Comparison of ENCODE assay signal across 14 cellular contexts in the genomic region with DNA sequence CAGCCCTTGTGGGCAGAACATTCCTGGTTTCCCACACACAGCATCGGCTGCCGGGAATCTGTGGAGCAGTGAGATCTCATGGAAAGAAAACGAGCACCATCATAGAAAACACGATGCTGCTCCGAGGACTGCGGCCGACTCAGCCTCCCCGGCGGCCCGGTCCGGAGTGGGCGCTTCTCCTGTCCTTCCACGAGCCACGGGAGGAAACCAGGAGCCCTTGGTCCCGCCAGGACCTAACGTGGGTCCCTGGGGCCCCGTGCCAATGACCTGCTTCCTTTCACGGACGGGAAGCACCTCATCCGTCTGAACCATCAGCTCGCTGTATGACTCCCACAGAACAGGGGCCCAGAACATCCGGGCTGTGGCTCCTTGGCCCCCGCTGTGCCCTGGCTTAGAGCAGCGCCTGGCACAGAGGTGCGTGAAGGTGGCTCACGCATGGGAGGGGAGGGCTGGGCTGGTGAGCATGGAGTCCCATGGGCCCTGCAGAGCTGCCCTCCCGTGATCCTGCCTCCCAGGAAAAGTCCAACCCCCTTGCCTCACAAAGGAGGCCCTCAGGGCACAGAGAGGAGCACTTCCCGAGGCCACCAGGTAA.
DNase-seq lines count a peak whose midpoint lies in the region; ATAC-seq and TF ChIP-seq lines count a peak whose summit lies in the region.
"Had no signal": no experiment of that assay in that cellular context is flagged by ENCODE, and none has a peak within 500 bp of the region (broad histone marks: within the 10 kb centered on the region; RNA-seq: fewer than 3 reads in every experiment).

No MANE protein-coding gene starts in this region.

- H3K9me3 Mint-ChIP-seq in activated T-helper 17 cell treated with anti-CD3 and anti-CD28 coated beads, Interleukin-2, amount 50 U/mL, for 72 hours, result no peaks in the 10 kb centered on the region
- H3K9me3 Mint-ChIP-seq in activated T-helper 2 cell treated with anti-CD3 and anti-CD28 coated beads, Interferon-gamma antibody, Interleukin-2, Interleukin-4, amounts not matched to agents 10 μg/mL and 5 μg/mL and 100 μg/mL, durations not matched to agents 14 hours and 24 hours and 36 hours, result no peaks in the 10 kb centered on the region
- H3K9me3 Mint-ChIP-seq: CD8-positive, alpha-beta T cell had no signal

- H3K9me3 ChIP-seq in right cardiac atrium (ENCODE audit: control insufficient read depth, low read length), result no peaks in the 10 kb centered on the region
- no peaks in the 10 kb centered on the region for H3K9me3 ChIP-seq in right atrium auricular region
- no peaks in the 10 kb centered on the region for H3K9me3 ChIP-seq in mucosa of descending colon
- no peaks in the 10 kb centered on the region for H3K9me3 ChIP-seq in aorta (ENCODE audit: control insufficient read depth, low read length)
- no peaks in the 10 kb centered on the region for H3K9me3 ChIP-seq in breast epithelium
- H3K9me3 ChIP-seq: A549 had no signal

- H3K27ac Mint-ChIP-seq in activated T-helper 17 cell treated with anti-CD3 and anti-CD28 coated beads, Interleukin-2, amount 50 U/mL, for 72 hours, result peak overlapping the region; percentile 21
- no peak overlapping the region for H3K27ac Mint-ChIP-seq in activated T-helper 2 cell treated with anti-CD3 and anti-CD28 coated beads, Interferon-gamma antibody, Interleukin-2, Interleukin-4, amounts not matched to agents 10 μg/mL and 5 μg/mL and 100 μg/mL, durations not matched to agents 14 hours and 24 hours and 36 hours
- H3K27ac Mint-ChIP-seq: CD8-positive, alpha-beta T cell had no signal

- intact Hi-C loops in right cardiac atrium (cut with DNase I), result no loop called here
- intact Hi-C loops in mucosa of descending colon (cut with DNase I, micrococcal nuclease), result no loop called here
- intact Hi-C loops in aorta (cut with DNase I), result no loop called here
- intact Hi-C loops in breast epithelium (cut with DNase I; ENCODE audit: low total_unique reads), result no loop called here
- intact Hi-C loops in activated T-helper 2 cell treated with anti-CD3 and anti-CD28 coated beads, Interferon-gamma antibody, Interleukin-2, Interleukin-4, amounts not matched to agents 10 μg/mL and 5 μg/mL and 100 μg/mL, durations not matched to agents 14 hours and 24 hours and 36 hours (cut with micrococcal nuclease), result no loop called here

- TF ChIP-seq CTCF in right atrium auricular region (IDR thresholded peaks at IDR 0.05), result no peak
- TF ChIP-seq CTCF in mucosa of descending colon (IDR thresholded peaks at IDR 0.05), result no peak
- TF ChIP-seq CTCF in breast epithelium (IDR thresholded peaks at IDR 0.05), result no peak

- H3K4me3 Mint-ChIP-seq in activated T-helper 17 cell treated with anti-CD3 and anti-CD28 coated beads, Interleukin-2, amount 50 U/mL, for 72 hours, result no peak overlapping the region
- no peak overlapping the region for H3K4me3 Mint-ChIP-seq in activated T-helper 2 cell treated with anti-CD3 and anti-CD28 coated beads, Interferon-gamma antibody, Interleukin-2, Interleukin-4, amounts not matched to agents 10 μg/mL and 5 μg/mL and 100 μg/mL, durations not matched to agents 14 hours and 24 hours and 36 hours (ENCODE audit: low read depth)
- H3K4me3 Mint-ChIP-seq: CD8-positive, alpha-beta T cell had no signal

- H3K4me3 ChIP-seq in right cardiac atrium (ENCODE audit: low read length) (no peak overlapping the region), right atrium auricular region (no peak overlapping the region), mucosa of descending colon (no peak overlapping the region), aorta (ENCODE audit: low read length in 2 of 2) (no peak overlapping the region), breast epithelium (no peak overlapping the region)
- H3K4me3 ChIP-seq: A549 had no signal

- no peaks in the 10 kb centered on the region for H3K4me1 Mint-ChIP-seq in activated T-helper 17 cell treated with anti-CD3 and anti-CD28 coated beads, Interleukin-2, amount 50 U/mL, for 72 hours
- H3K4me1 Mint-ChIP-seq in activated T-helper 2 cell treated with anti-CD3 and anti-CD28 coated beads, Interferon-gamma antibody, Interleukin-2, Interleukin-4, amounts not matched to agents 10 μg/mL and 5 μg/mL and 100 μg/mL, durations not matched to agents 14 hours and 24 hours and 36 hours (ENCODE audit: low read depth), result peaks cover 8% of the 10 kb centered on the region

- WGBS in right cardiac atrium, result 95% methylated on average over 28 of the region's 28 CpGs
- WGBS in aorta, 2 donors, result 93 to 94% methylated on average over 28 of the region's 28 CpGs

- ATAC-seq in right cardiac atrium (no peak), mucosa of descending colon (no peak), aorta (ENCODE audit: low FRiP score) (no peak)
- no peak for ATAC-seq in activated T-helper 17 cell treated with anti-CD3 and anti-CD28 coated beads, Interleukin-2, amount 50 U/mL, for 72 hours (replicated peaks)
- ATAC-seq: A549; CD8-positive, alpha-beta T cell had no signal

- H3K4me1 ChIP-seq in right cardiac atrium (ENCODE audit: control insufficient read depth, insufficient read depth, low read length), result peaks cover 4% of the 10 kb centered on the region
- H3K4me1 ChIP-seq in right atrium auricular region, result peaks cover 0 to 10% of the 10 kb centered on the region in 2 donors
- H3K4me1 ChIP-seq in mucosa of descending colon (ENCODE audit: low read depth), result peaks cover 3% of the 10 kb centered on the region
- H3K4me1 ChIP-seq in aorta (ENCODE audit: control insufficient read depth in 1 of 2, insufficient read depth in 2 of 2, low read length in 2 of 2), result no peaks in the 10 kb centered on the region
- no peaks in the 10 kb centered on the region for H3K4me1 ChIP-seq in breast epithelium
- H3K4me1 ChIP-seq: A549 had no signal

- no peaks in the 10 kb centered on the region for H3K27me3 Mint-ChIP-seq in activated T-helper 17 cell treated with anti-CD3 and anti-CD28 coated beads, Interleukin-2, amount 50 U/mL, for 72 hours
- no peaks in the 10 kb centered on the region for H3K27me3 Mint-ChIP-seq in activated T-helper 2 cell treated with anti-CD3 and anti-CD28 coated beads, Interferon-gamma antibody, Interleukin-2, Interleukin-4, amounts not matched to agents 10 μg/mL and 5 μg/mL and 100 μg/mL, durations not matched to agents 14 hours and 24 hours and 36 hours (ENCODE audit: low read depth)

- H3K27me3 ChIP-seq in right cardiac atrium (ENCODE audit: control insufficient read depth, insufficient read depth), result no peaks in the 10 kb centered on the region
- no peaks in the 10 kb centered on the region for H3K27me3 ChIP-seq in right atrium auricular region
- no peaks in the 10 kb centered on the region for H3K27me3 ChIP-seq in aorta (ENCODE audit: control insufficient read depth in 1 of 2, insufficient read depth in 2 of 2, low read length in 1 of 2)
- H3K27me3 ChIP-seq in breast epithelium, result no peaks in the 10 kb centered on the region

- peak in 2 of 3 donors; percentile 27 to 37 for DNase-seq in right cardiac atrium
- no peak for DNase-seq in right atrium auricular region (ENCODE audit: low spot score)
- DNase-seq in mucosa of descending colon, result peak in 2 of 3 donors; percentile 10 to 31
- peak; percentile 35 to 62 for DNase-seq in aorta
- no peak for DNase-seq in dedifferentiated amniotic fluid mesenchymal stem cell (ENCODE audit: extremely low spot score)
- no peak for DNase-seq in breast epithelium (ENCODE audit: low spot score in 2 of 2)
- no peak for DNase-seq in activated T-helper 2 cell treated with anti-CD3 and anti-CD28 coated beads, Interferon-gamma antibody, Interleukin-2, Interleukin-4, amounts not matched to agents 10 μg/mL and 5 μg/mL and 100 μg/mL, durations not matched to agents 14 hours and 24 hours and 36 hours (ENCODE audit: low spot score)
- DNase-seq: CD8-positive, alpha-beta T cell; DND-41; NCI-H187 treated with DMSO at 0.1 percent for 48 hours; NCI-H446 treated with DMSO at 0.1 percent for 48 hours; NCI-H774 had no signal

- H3K27ac ChIP-seq in right cardiac atrium (ENCODE audit: low read length), result no peak overlapping the region
- no peak overlapping the region for H3K27ac ChIP-seq in right atrium auricular region
- H3K27ac ChIP-seq in aorta (ENCODE audit: low read depth in 1 of 2, low read length in 2 of 2), result no peak overlapping the region
- no peak overlapping the region for H3K27ac ChIP-seq in breast epithelium
- H3K27ac ChIP-seq: A549 had no signal

- H3K36me3 Mint-ChIP-seq in activated T-helper 17 cell treated with anti-CD3 and anti-CD28 coated beads, Interleukin-2, amount 50 U/mL, for 72 hours (ENCODE audit: low read depth), result no peaks in the 10 kb centered on the region
- H3K36me3 Mint-ChIP-seq in activated T-helper 2 cell treated with anti-CD3 and anti-CD28 coated beads, Interferon-gamma antibody, Interleukin-2, Interleukin-4, amounts not matched to agents 10 μg/mL and 5 μg/mL and 100 μg/mL, durations not matched to agents 14 hours and 24 hours and 36 hours (ENCODE audit: low read depth), result peaks cover 9% of the 10 kb centered on the region

- TF ChIP-seq POLR2A in breast epithelium (IDR thresholded peaks at IDR 0.05), result no peak

- H3K36me3 ChIP-seq in right atrium auricular region, result no peaks in the 10 kb centered on the region
- H3K36me3 ChIP-seq in mucosa of descending colon (ENCODE audit: low read depth), result no peaks in the 10 kb centered on the region
- H3K36me3 ChIP-seq in aorta (ENCODE audit: control insufficient read depth in 1 of 2, insufficient read depth in 2 of 2, low read length in 1 of 2), result no peaks in the 10 kb centered on the region
- H3K36me3 ChIP-seq in breast epithelium, result no peaks in the 10 kb centered on the region

Comparison
In these comparisons a context has a peak if more than half of its experiments do, and no peak if none do; other contexts are left out.
1. DNase-seq: peak in right cardiac atrium (2 of 3), mucosa of descending colon (2 of 3) and aorta (2 of 2); none in right atrium auricular region (single experiment), dedifferentiated amniotic fluid mesenchymal stem cell (single experiment), breast epithelium (0 of 2) and activated T-helper 2 cell treated with anti-CD3 and anti-CD28 coated beads, Interferon-gamma antibody, Interleukin-2, Interleukin-4, amounts not matched to agents 10 μg/mL and 5 μg/mL and 100 μg/mL, durations not matched to agents 14 hours and 24 hours and 36 hours (single experiment).